In genomic region chr16:6732166-6732565, GRCh38 we compare ENCODE assay signal across 19 cellular contexts.
DNase-seq lines count a peak whose midpoint lies in the region; FAIRE-seq and TF ChIP-seq lines count a peak whose summit lies in the region.
"Had no signal": no experiment of that assay in that cellular context is flagged by ENCODE, and none has a peak within 500 bp of the region (broad histone marks: within the 10 kb centered on the region; RNA-seq: fewer than 3 reads in every experiment).

No MANE protein-coding gene starts in this region.

- H3K23ac ChIP-seq in H9 (ENCODE audit: insufficient read length, low read depth, low read length): no peak overlapping the region
- no peak overlapping the region for H3K23ac ChIP-seq in H1 (ENCODE audit: insufficient read length)

- H3T11ph ChIP-seq in H9 (ENCODE audit: low read length): no peak overlapping the region

- H2BK15ac ChIP-seq in H9 (ENCODE audit: low read depth, low read length): no peak overlapping the region
- no peak overlapping the region for H2BK15ac ChIP-seq in H1 (ENCODE audit: low read length)

- TF ChIP-seq POLR2A in H1 (IDR thresholded peaks at IDR 0.05; ENCODE audit: control extremely low read depth in 1 of 2, low read depth in 2 of 2, low read length in 2 of 2): no peak

- no peaks in the 10 kb centered on the region for H3K36me3 ChIP-seq in H1 (ENCODE audit: control insufficient read depth in 2 of 4, insufficient read depth in 4 of 4, low read length in 3 of 4)
- H3K36me3 ChIP-seq: BLaER1 had no signal

- TF ChIP-seq RAD21 in H1 (IDR thresholded peaks at IDR 0.05 in 1 of 2, conservative IDR thresholded peaks at IDR 0.05 in 1 of 2; ENCODE audit: low read depth in 2 of 2, low read length in 2 of 2): no peak

- H3K9ac ChIP-seq in H9 (ENCODE audit: extremely low read depth, insufficient read length, low read length): no peak overlapping the region
- H3K9ac ChIP-seq in H1 (replicated peaks in 1 of 4; ENCODE audit: extremely low read depth in 1 of 4, low read depth in 3 of 4, low read length in 3 of 4): no peak overlapping the region
- H3K9ac ChIP-seq: BLaER1, GM23248 had no signal

- 0 out of 2 replicates have a peak overlapping the region, but pooled peaks have one; percentile 20 for H3K14ac ChIP-seq in H9 (ENCODE audit: insufficient read depth, low read length)
- no peak overlapping the region for H3K14ac ChIP-seq in H1 (ENCODE audit: insufficient read length)

- H4K8ac ChIP-seq in H9 (replicated peaks; ENCODE audit: insufficient read length, low read depth, low read length) (no peak overlapping the region), H1 (ENCODE audit: extremely low read depth, insufficient read depth, low read length) (no peak overlapping the region)

- H2BK12ac ChIP-seq in H9 (ENCODE audit: insufficient read length, low read depth, low read length) (no peak overlapping the region), H1 (ENCODE audit: low read depth, low read length) (no peak overlapping the region)

- H3K4me3 Mint-ChIP-seq in H9: no peak overlapping the region
- H3K4me3 Mint-ChIP-seq: CD8-positive, alpha-beta T cell; IgD-negative memory B cell had no signal

- DNase-seq in NCI-H748 (lab: John Stamatoyannopoulos, UW; ENCODE audit: unreplicated experiment) (peak; percentile 69), NCI-H748 treated with DMSO at 0.1 percent for 48 hours (lab: John Stamatoyannopoulos, UW) (no peak), H9 (peak; percentile 28), H1 (ENCODE audit: low read depth in 1 of 2, low spot score in 2 of 2) (no peak), hepatic stellate cell (ENCODE audit: low spot score) (no peak), Kasumi-1 (lab: John Stamatoyannopoulos, UW) (no peak), globus pallidus (ENCODE audit: low spot score) (no peak)
- DNase-seq: 8988T; Calu3; CD8-positive, alpha-beta T cell; DMS79 treated with DMSO at 0.1 percent for 48 hours; GM23248; H7 had no signal

- CTCF ChIA-PET in H1 (lab: Charles Lee; ENCODE audit: partially characterized antibody): no interaction called here

- H2AFZ ChIP-seq in H9 (ENCODE audit: low read length) (no peak overlapping the region), H1 (ENCODE audit: low read length) (no peak overlapping the region)
- H2AFZ ChIP-seq: GM23248 had no signal

- H2BK20ac ChIP-seq in H9 (ENCODE audit: low read depth, low read length, poor library complexity, severe bottlenecking) (no peak overlapping the region), H1 (ENCODE audit: low read length) (no peak overlapping the region)

- no peak overlapping the region for H3K4ac ChIP-seq in H9 (ENCODE audit: low read depth, low read length)
- H3K4ac ChIP-seq in H1 (replicated peaks; ENCODE audit: insufficient read length, low read depth, low read length): no peak overlapping the region

- H4K91ac ChIP-seq in H9 (ENCODE audit: insufficient read length, low read depth, low read length) (no peak overlapping the region), H1 (replicated peaks; ENCODE audit: insufficient read length, low read length) (no peak overlapping the region)

- H3K4me2 ChIP-seq in H9 (ENCODE audit: insufficient read depth, insufficient read length, low read length): no peak overlapping the region
- no peak overlapping the region for H3K4me2 ChIP-seq in H1 (ENCODE audit: insufficient read depth in 1 of 2, low read depth in 2 of 2, low read length in 2 of 2)
- H3K4me2 ChIP-seq: BLaER1 had no signal

- H3K27me3 ChIP-seq in H9 (ENCODE audit: insufficient read depth, low read length) (no peaks in the 10 kb centered on the region), H1 (replicated peaks in 1 of 4; ENCODE audit: control insufficient read depth in 3 of 4, extremely low read depth in 1 of 4, insufficient read depth in 3 of 4, low read length in 3 of 4) (no peaks in the 10 kb centered on the region; a peak in 1 of 7 replicates)
- H3K27me3 ChIP-seq: BLaER1 had no signal

- no peak for FAIRE-seq in H1 (lab: Jason Lieb, UNC)
- FAIRE-seq: G401.6, GM12891, GM19239, HepG2 had no signal

- H3K27ac ChIP-seq in H9 (ENCODE audit: insufficient read length, low read depth, low read length) (no peak overlapping the region), H1 (ENCODE audit: low read depth, low read length) (no peak overlapping the region)
- H3K27ac ChIP-seq: BLaER1, GM23248 had no signal

- TF ChIP-seq CTCF in H9 (conservative IDR thresholded peaks at IDR 0.05) (no peak), H1 (IDR thresholded peaks at IDR 0.05; ENCODE audit: control extremely low read depth in 1 of 3, insufficient read depth in 1 of 3, low read depth in 1 of 3, low read length in 3 of 3) (no peak)

- no peaks in the 10 kb centered on the region for H3K23me2 ChIP-seq in H9 (ENCODE audit: insufficient read length, low read depth, low read length, poor library complexity, severe bottlenecking)
- H3K23me2 ChIP-seq in H1 (ENCODE audit: low read depth, low read length): no peaks in the 10 kb centered on the region

- no peak overlapping the region for H2AK5ac ChIP-seq in H9 (ENCODE audit: insufficient read length, low read length)
- no peak overlapping the region for H2AK5ac ChIP-seq in H1 (ENCODE audit: low read depth, low read length)

- no peak overlapping the region; a peak in 1 of 7 replicates for H3K27ac Mint-ChIP-seq in H9
- H3K27ac Mint-ChIP-seq: CD8-positive, alpha-beta T cell; IgD-negative memory B cell had no signal

- no peak overlapping the region for H2BK5ac ChIP-seq in H9 (ENCODE audit: insufficient read length, low read length)
- no peak overlapping the region for H2BK5ac ChIP-seq in H1 (ENCODE audit: low read depth, low read length)

- no peaks in the 10 kb centered on the region for H3K9me3 Mint-ChIP-seq in H9
- H3K9me3 Mint-ChIP-seq: CD8-positive, alpha-beta T cell had no signal

- H3K27me3 Mint-ChIP-seq in H9 (ENCODE audit: low read depth): peaks cover 26% of the 10 kb centered on the region
- H3K27me3 Mint-ChIP-seq: IgD-negative memory B cell had no signal

- H3K4me1 Mint-ChIP-seq in H9: peaks cover 5 to 11% of the 10 kb centered on the region in 2 experiments; a peak in 3 of 4 replicates
- H3K4me1 Mint-ChIP-seq: IgD-negative memory B cell had no signal

- no CpG with 5 or more reads among the region's 4 CpGs for WGBS in H9 (ENCODE audit: extremely low coverage, insufficient read length, low lambda C conversion rate)
- 91% methylated on average over 4 of the region's 4 CpGs; no CpG with 5 or more reads in 1 of the 2 experiments for WGBS in H1 (ENCODE audit: extremely low coverage in 1 of 2, insufficient coverage in 1 of 2, insufficient read length in 1 of 2, insufficient replicate concordance in 2 of 2, low coverage in 1 of 2, low lambda C conversion rate in 2 of 2, missing lambda C conversion rate in 1 of 2), 2 experiments

- H2BK120ac ChIP-seq in H9 (ENCODE audit: low read depth, low read length, poor library complexity, severe bottlenecking) (no peak overlapping the region), H1 (replicated peaks; ENCODE audit: low read depth, low read length) (no peak overlapping the region)

- H3K79me2 ChIP-seq in H9 (ENCODE audit: insufficient read depth, low read length) (no peaks in the 10 kb centered on the region), H1 (ENCODE audit: control insufficient read depth in 1 of 2, insufficient read depth in 2 of 2, low read length in 2 of 2) (no peaks in the 10 kb centered on the region)

- no peak for TF ChIP-seq EP300 in H1 (IDR thresholded peaks at IDR 0.05; ENCODE audit: borderline replicate concordance in 1 of 2, low read depth in 2 of 2, low read length in 2 of 2)

- H3K79me1 ChIP-seq in H9 (ENCODE audit: insufficient read depth, low read depth, low read length, poor library complexity, severe bottlenecking) (no peaks in the 10 kb centered on the region), H1 (ENCODE audit: low read depth, low read length) (no peaks in the 10 kb centered on the region)

- H3K18ac ChIP-seq in H9 (ENCODE audit: insufficient read length, low read depth, low read length) (no peak overlapping the region), H1 (ENCODE audit: extremely low read depth, low read length) (no peak overlapping the region)

- no peak overlapping the region for H3K4me3 ChIP-seq in H1 (ENCODE audit: extremely low read depth in 1 of 4, insufficient read depth in 2 of 4, low read depth in 3 of 4, low read length in 4 of 4)
- H3K4me3 ChIP-seq: BLaER1, GM23248 had no signal

- no peaks in the 10 kb centered on the region for H4K20me1 ChIP-seq in H9 (ENCODE audit: control insufficient read depth, insufficient read depth, insufficient read length)
- no peaks in the 10 kb centered on the region for H4K20me1 ChIP-seq in H1 (replicated peaks in 1 of 2; ENCODE audit: control insufficient read depth in 1 of 2, insufficient read depth in 2 of 2, low read length in 2 of 2)
- H4K20me1 ChIP-seq: BLaER1 had no signal

- H4K5ac ChIP-seq in H9 (ENCODE audit: insufficient read length, low read depth, low read length): no peak overlapping the region
- H4K5ac ChIP-seq in H1 (ENCODE audit: insufficient read length, low read depth, low read length): no peak overlapping the region

- no peaks in the 10 kb centered on the region for H3K9me3 ChIP-seq in H9 (ENCODE audit: control insufficient read depth, low read depth, low read length)
- no peaks in the 10 kb centered on the region for H3K9me3 ChIP-seq in H1 (ENCODE audit: insufficient read depth in 2 of 2, low read depth in 1 of 2, low read length in 1 of 2)
- H3K9me3 ChIP-seq: BLaER1 had no signal

- H3K56ac ChIP-seq in H9 (ENCODE audit: insufficient read length, low read depth, low read length) (no peak overlapping the region), H1 (replicated peaks; ENCODE audit: insufficient read length, low read depth, low read length) (no peak overlapping the region)

- POLR2A ChIA-PET in H1 (lab: Charles Lee; ENCODE audit: partially characterized antibody): no interaction called here

- H3K4me1 ChIP-seq in H9 (ENCODE audit: insufficient read depth, low read length) (no peaks in the 10 kb centered on the region), H1 (replicated peaks in 1 of 4; ENCODE audit: control insufficient read depth in 3 of 4, insufficient read depth in 4 of 4, low read length in 3 of 4) (no peaks in the 10 kb centered on the region)
- H3K4me1 ChIP-seq: BLaER1 had no signal

- H3K36me3 Mint-ChIP-seq in H9 (ENCODE audit: insufficient read depth in 1 of 3, low read depth in 3 of 3): no peaks in the 10 kb centered on the region
- H3K36me3 Mint-ChIP-seq: CD8-positive, alpha-beta T cell; IgD-negative memory B cell had no signal

TF ChIP-seq in H1, 55 proteins besides CTCF, POLR2A, EP300 and RAD21:
- TF ChIP-seq BRCA1 (IDR thresholded peaks at IDR 0.05; ENCODE audit: low read depth, low read length) (no peak), TCF12 (IDR thresholded peaks at IDR 0.05; ENCODE audit: low read depth, low read length) (0 out of 2 replicates have a peak, but pooled peaks have one; percentile 64)

Comparison
In these comparisons a context has a peak if more than half of its experiments do, and no peak if none do; other contexts are left out.
1. DNase-seq: peak in NCI-H748 (single experiment) and H9 (single experiment); none in NCI-H748 treated with DMSO at 0.1 percent for 48 hours (single experiment), H1 (0 of 2), hepatic stellate cell (single experiment), Kasumi-1 (0 of 2) and globus pallidus (single experiment).